Comparison of ENCODE assay signal across 28 cellular contexts in the genomic region with DNA sequence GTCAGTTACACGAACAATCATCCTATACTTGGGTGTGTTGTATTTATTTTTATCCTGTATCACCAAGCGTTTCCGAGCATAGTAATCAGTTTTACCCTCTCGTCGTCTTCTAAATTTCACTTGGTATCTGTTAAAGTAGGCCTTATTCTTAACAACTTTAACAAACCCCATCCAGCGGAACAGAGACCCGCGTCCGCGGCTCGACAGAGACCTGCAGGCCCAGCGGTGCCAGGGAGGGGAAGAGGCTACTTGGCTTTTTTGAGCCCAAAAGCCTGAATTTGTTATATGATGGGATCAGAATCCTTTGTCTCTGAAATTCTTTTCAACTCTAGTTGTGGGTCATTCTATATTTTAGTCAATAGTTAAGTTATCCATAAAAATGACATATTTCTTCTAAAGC.
"Had no signal": no experiment of that assay in that cellular context is flagged by ENCODE, and none has a peak within 500 bp of the region (broad histone marks: within the 10 kb centered on the region; RNA-seq: fewer than 3 reads in every experiment).

No MANE protein-coding gene starts in this region.

- ATAC-seq: stimulated activated effector memory CD8-positive, alpha-beta T cell treated with anti-CD3 and anti-CD28 coated beads, Interleukin-12 subunit alpha, Interleukin-12 subunit beta, amount 100 ng/mL, for 72 hours; stimulated activated memory B cell treated with anti-CD40 and anti-IgM and Interleukin-4, amounts not matched to agents 10 μg/mL and 1 μg/mL and 100 μg/mL, for 72 hours; stimulated activated naive B cell treated with anti-CD40 and anti-IgM and Interleukin-4, amounts not matched to agents 10 μg/mL and 1 μg/mL and 100 μg/mL, for 72 hours; stimulated activated naive CD8-positive, alpha-beta T cell treated with anti-CD3 and anti-CD28 coated beads, Interleukin-15, amount 100 ng/mL, for 72 hours; stimulated activated naive CD8-positive, alpha-beta T cell treated with anti-CD3 and anti-CD28 coated beads, Interleukin-15, Interleukin-2, amounts not matched to agents 100 U/mL and 50 U/mL, for 24 hours; upper lobe of right lung had no signal

- H3K4me3 Mint-ChIP-seq: stimulated activated effector memory CD8-positive, alpha-beta T cell treated with anti-CD3 and anti-CD28 coated beads, Interleukin-12 subunit alpha, Interleukin-12 subunit beta, amount 100 ng/mL, for 72 hours; stimulated activated memory B cell treated with anti-CD40 and anti-IgM and Interleukin-4, amounts not matched to agents 10 μg/mL and 1 μg/mL and 100 μg/mL, for 72 hours; stimulated activated naive B cell treated with anti-CD40 and anti-IgM and Interleukin-4, amounts not matched to agents 10 μg/mL and 1 μg/mL and 100 μg/mL, for 72 hours; stimulated activated naive CD8-positive, alpha-beta T cell treated with anti-CD3 and anti-CD28 coated beads, Interleukin-15, amount 100 ng/mL, for 72 hours; stimulated activated naive CD8-positive, alpha-beta T cell treated with anti-CD3 and anti-CD28 coated beads, Interleukin-15, Interleukin-2, amounts not matched to agents 100 ng/mL and 50 ng/mL, for 24 hours; type B pancreatic cell had no signal

- DNase-seq: stimulated activated CD4-positive, alpha-beta T cell treated with anti-CD3 and anti-CD28 coated beads, Interleukin-2, amount 100 ng/mL, for 48 hours; stimulated activated CD4-positive, alpha-beta T cell treated with anti-CD3 and anti-CD28 coated beads, Interleukin-4, amount 100 ng/mL, for 1 hour; stimulated activated CD4-positive, alpha-beta T cell treated with anti-CD3 and anti-CD28 coated beads, Interleukin-4, amount 100 ng/mL, for 24 hours; stimulated activated CD4-positive, alpha-beta T cell treated with anti-CD3 and anti-CD28 coated beads, Interleukin-4, amount 100 ng/mL, for 4 hours; stimulated activated CD8-positive, alpha-beta memory T cell treated with anti-CD3 and anti-CD28 coated beads, Interleukin-4, amount 100 ng/mL, for 48 hours; stimulated activated naive B cell treated with anti-CD40 and anti-IgM and Interleukin-4, amounts not matched to agents 10 μg/mL and 1 μg/mL and 100 μg/mL, for 72 hours; stimulated activated naive CD4-positive, alpha-beta T cell; stimulated activated naive CD4-positive, alpha-beta T cell treated with Interleukin-2 at 50 U/mL for 16 hours; stimulated activated naive CD8-positive, alpha-beta T cell treated with anti-CD3 and anti-CD28 coated beads, Interleukin-15, amount 100 ng/mL, for 72 hours; stimulated activated naive CD8-positive, alpha-beta T cell treated with anti-CD3 and anti-CD28 coated beads, Interleukin-15, Interleukin-2, amounts not matched to agents 100 U/mL and 50 U/mL, for 24 hours; stomach; substantia nigra; testis; thyroid gland; tibial artery; transverse colon; trophoblast cell; upper lobe of right lung; uterus had no signal

- H3K27ac Mint-ChIP-seq: stimulated activated effector memory CD8-positive, alpha-beta T cell treated with anti-CD3 and anti-CD28 coated beads, Interleukin-12 subunit alpha, Interleukin-12 subunit beta, amount 100 ng/mL, for 72 hours; stimulated activated memory B cell treated with anti-CD40 and anti-IgM and Interleukin-4, amounts not matched to agents 10 μg/mL and 1 μg/mL and 100 μg/mL, for 72 hours; stimulated activated naive B cell treated with anti-CD40 and anti-IgM and Interleukin-4, amounts not matched to agents 10 μg/mL and 1 μg/mL and 100 μg/mL, for 72 hours; stimulated activated naive CD8-positive, alpha-beta T cell treated with anti-CD3 and anti-CD28 coated beads, Interleukin-15, amount 100 ng/mL, for 72 hours; stimulated activated naive CD8-positive, alpha-beta T cell treated with anti-CD3 and anti-CD28 coated beads, Interleukin-15, Interleukin-2, amounts not matched to agents 100 ng/mL and 50 ng/mL, for 24 hours; type B pancreatic cell had no signal

- H3K27me3 ChIP-seq: stomach, suprapubic skin, testis, thyroid gland, tibial artery, tibial nerve, transverse colon, upper lobe of left lung, upper lobe of right lung, uterus, vagina had no signal

- H3K27ac ChIP-seq: stomach, suprapubic skin, testis, thoracic aorta, thyroid gland, tibial artery, tibial nerve, transverse colon, upper lobe of left lung, upper lobe of right lung, uterus, vagina had no signal

- H3K36me3 Mint-ChIP-seq: stimulated activated effector memory CD8-positive, alpha-beta T cell treated with anti-CD3 and anti-CD28 coated beads, Interleukin-12 subunit alpha, Interleukin-12 subunit beta, amount 100 ng/mL, for 72 hours; stimulated activated memory B cell treated with anti-CD40 and anti-IgM and Interleukin-4, amounts not matched to agents 10 μg/mL and 1 μg/mL and 100 μg/mL, for 72 hours; stimulated activated naive B cell treated with anti-CD40 and anti-IgM and Interleukin-4, amounts not matched to agents 10 μg/mL and 1 μg/mL and 100 μg/mL, for 72 hours; type B pancreatic cell had no signal

- H3K4me1 ChIP-seq: tibial artery, upper lobe of right lung, uterus, vagina had no signal

- H3K36me3 ChIP-seq: stomach, suprapubic skin, thoracic aorta, thyroid gland, tibial artery, tibial nerve, transverse colon, upper lobe of left lung, upper lobe of right lung, uterus, vagina had no signal

- H3K4me1 Mint-ChIP-seq: stimulated activated effector memory CD8-positive, alpha-beta T cell treated with anti-CD3 and anti-CD28 coated beads, Interleukin-12 subunit alpha, Interleukin-12 subunit beta, amount 100 ng/mL, for 72 hours; stimulated activated naive CD8-positive, alpha-beta T cell treated with anti-CD3 and anti-CD28 coated beads, Interleukin-15, amount 100 ng/mL, for 72 hours had no signal

- H3K4me3 ChIP-seq: stomach, suprapubic skin, testis, thoracic aorta, thyroid gland, tibial artery, tibial nerve, transverse colon, upper lobe of left lung, upper lobe of right lung, uterus, vagina had no signal

- H3K27me3 Mint-ChIP-seq: stimulated activated memory B cell treated with anti-CD40 and anti-IgM and Interleukin-4, amounts not matched to agents 10 μg/mL and 1 μg/mL and 100 μg/mL, for 72 hours; stimulated activated naive B cell treated with anti-CD40 and anti-IgM and Interleukin-4, amounts not matched to agents 10 μg/mL and 1 μg/mL and 100 μg/mL, for 72 hours; stimulated activated naive CD8-positive, alpha-beta T cell treated with anti-CD3 and anti-CD28 coated beads, Interleukin-15, amount 100 ng/mL, for 72 hours; stimulated activated naive CD8-positive, alpha-beta T cell treated with anti-CD3 and anti-CD28 coated beads, Interleukin-15, Interleukin-2, amounts not matched to agents 100 ng/mL and 50 ng/mL, for 24 hours; type B pancreatic cell had no signal

- H3K9me3 ChIP-seq: stomach, suprapubic skin, testis, thoracic aorta, thyroid gland, tibial artery, tibial nerve, transverse colon, upper lobe of left lung, upper lobe of right lung, uterus, vagina had no signal
